Comparison of ENCODE assay signal across 8 cellular contexts in the genomic region with DNA sequence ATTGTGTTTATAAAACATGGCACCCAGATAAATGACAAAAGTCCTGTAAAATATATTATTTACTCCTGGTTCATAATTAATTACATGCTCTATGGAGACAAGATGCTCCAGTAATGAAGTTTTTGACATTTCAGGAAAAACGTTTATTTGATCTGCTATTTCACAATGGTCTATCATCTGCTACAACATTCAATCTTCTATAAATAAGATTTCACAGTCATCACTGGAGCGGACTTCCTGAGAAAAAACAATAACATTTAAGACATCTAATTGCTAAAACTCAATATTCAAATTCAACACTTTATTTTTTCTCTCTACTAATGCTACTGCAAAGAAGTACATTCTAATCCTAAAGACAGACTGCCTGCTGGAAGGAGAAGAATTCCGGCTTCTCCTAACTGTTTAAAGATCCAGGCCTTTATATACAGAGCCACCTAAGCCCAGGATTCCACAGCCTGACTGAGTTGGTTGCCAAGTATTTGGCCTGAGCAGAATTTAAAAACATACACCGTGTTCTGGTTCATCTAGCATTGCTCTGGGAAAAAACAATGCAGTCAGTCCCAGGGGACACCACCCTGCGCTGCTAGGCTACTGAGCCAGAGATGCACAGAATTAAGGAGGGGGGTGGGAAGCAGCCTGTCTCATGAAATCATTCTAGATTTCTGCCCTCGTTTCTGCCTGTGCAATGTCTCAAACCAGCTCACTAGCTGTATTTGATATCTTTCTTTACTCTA. TPM values are rescaled to one million over a fixed set of nuclear protein-coding genes. Genes with fewer than 3 reads are reported as not detected.
DNase-seq lines count a peak whose midpoint lies in the region; ATAC-seq and TF ChIP-seq lines count a peak whose summit lies in the region.

No MANE protein-coding gene starts in this region.

- POLR2A ChIA-PET in HEK293T (lab: Yijun Ruan, JAX) = no interaction called here

- peak; percentile 94 to 95 for ATAC-seq in right cardiac atrium
- ATAC-seq in GM19324 (IDR thresholded peaks at IDR 0.05; ENCODE audit: low FRiP score, unreplicated experiment) = no peak

- CTCF ChIA-PET in HEK293T (lab: Yijun Ruan, JAX) = interaction anchor here (1.0 to 1.4 kb wide), 2 partner anchors 12 to 101 kb away, joined by 3 read pairs; no protein-coding TSS in a partner anchor

- no peak for TF ChIP-seq EP300 in stomach (IDR thresholded peaks at IDR 0.05)

- no peaks in the 10 kb centered on the region for H3K36me3 ChIP-seq in stomach

- peaks cover 5% of the 10 kb centered on the region for H3K4me1 ChIP-seq in right cardiac atrium (ENCODE audit: control insufficient read depth, insufficient read depth, low read length)
- H3K4me1 ChIP-seq in stomach = peaks cover 4 to 51% (median 14%) of the 10 kb centered on the region in 4 donors

- no peaks in the 10 kb centered on the region for H3K27me3 ChIP-seq in right cardiac atrium (ENCODE audit: control insufficient read depth, insufficient read depth)
- H3K27me3 ChIP-seq in stomach = no peaks in the 10 kb centered on the region

- DNase-seq in HEK293T (ENCODE audit: extremely low spot score) (peak; percentile 23), right cardiac atrium (peak in 2 of 3 donors; percentile 69 to 82), stomach (no peak), CD1c-positive myeloid dendritic cell (ENCODE audit: extremely low spot score) (no peak), NCI-H2081 treated with DMSO at 0.1 percent for 48 hours (lab: John Stamatoyannopoulos, UW) (no peak)
- DNase-seq in activated CD4-positive, alpha-beta T cell treated with anti-CD3 and anti-CD28 coated beads, Interleukin-2, amount 50 U/mL, for 48 hours = no peak

- no peaks in the 10 kb centered on the region for H3K9me3 ChIP-seq in right cardiac atrium (ENCODE audit: control insufficient read depth, low read length)
- H3K9me3 ChIP-seq in stomach = no peaks in the 10 kb centered on the region

- 29% methylated on average over 6 of the region's 6 CpGs for WGBS in right cardiac atrium
- 33 to 51% (median 35%) methylated on average over 6 of the region's 6 CpGs for WGBS in stomach, 5 donors

- TF ChIP-seq CTCF in stomach (IDR thresholded peaks at IDR 0.05) = no peak

- intact Hi-C loops in right cardiac atrium (cut with DNase I) = no loop called here
- intact Hi-C loops in stomach (cut with DNase I; ENCODE audit: low total_unique reads) = no loop called here

- H3K27ac ChIP-seq in angular gyrus (ENCODE audit: low read depth, low read length) = peak overlapping the region; percentile 69
- peak overlapping the region; percentile 75 for H3K27ac ChIP-seq in right cardiac atrium (ENCODE audit: low read length)
- H3K27ac ChIP-seq in stomach = peak overlapping the region in 4 of 5 donors; percentile 30 to 57 (median 48)

- no peak for TF ChIP-seq POLR2A in stomach (IDR thresholded peaks at IDR 0.05)

- H3K4me3 ChIP-seq in right cardiac atrium (ENCODE audit: low read length) (no peak overlapping the region), stomach (no peak overlapping the region)

TF ChIP-seq in HEK293T, 16 proteins besides CTCF, POLR2A, EP300 and RAD21:
- TF ChIP-seq LEF1 (IDR thresholded peaks at IDR 0.05; ENCODE audit: borderline replicate concordance) (no peak), ZNF384 (IDR thresholded peaks at IDR 0.05) (no peak), HDGF (IDR thresholded peaks at IDR 0.05; ENCODE audit: borderline replicate concordance) (no peak), NFRKB (IDR thresholded peaks at IDR 0.05) (no peak), ELF4 (IDR thresholded peaks at IDR 0.05) (no peak), FOXA1 (IDR thresholded peaks at IDR 0.05) (no peak), L3MBTL2 (conservative IDR thresholded peaks at IDR 0.05) (no peak), FOXK2 (IDR thresholded peaks at IDR 0.05) (no peak), ARNT (IDR thresholded peaks at IDR 0.05) (no peak), FOXM1 (IDR thresholded peaks at IDR 0.05; ENCODE audit: borderline replicate concordance) (no peak), CTBP1 (IDR thresholded peaks at IDR 0.05; ENCODE audit: borderline replicate concordance) (no peak)
- TF ChIP-seq, protein P1, sequence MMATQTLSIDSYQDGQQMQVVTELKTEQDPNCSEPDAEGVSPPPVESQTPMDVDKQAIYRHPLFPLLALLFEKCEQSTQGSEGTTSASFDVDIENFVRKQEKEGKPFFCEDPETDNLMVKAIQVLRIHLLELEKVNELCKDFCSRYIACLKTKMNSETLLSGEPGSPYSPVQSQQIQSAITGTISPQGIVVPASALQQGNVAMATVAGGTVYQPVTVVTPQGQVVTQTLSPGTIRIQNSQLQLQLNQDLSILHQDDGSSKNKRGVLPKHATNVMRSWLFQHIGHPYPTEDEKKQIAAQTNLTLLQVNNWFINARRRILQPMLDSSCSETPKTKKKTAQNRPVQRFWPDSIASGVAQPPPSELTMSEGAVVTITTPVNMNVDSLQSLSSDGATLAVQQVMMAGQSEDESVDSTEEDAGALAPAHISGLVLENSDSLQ (IDR thresholded peaks at IDR 0.05) = no peak

RNA-seq across cellular contexts. Expression of gene TMTC1, which starts 58.0 kb away (rescaled TPM):
- total RNA-seq in right cardiac atrium (10 to 100 TPM; 44.4 to 57.8 (median 53.5) TPM), stomach (10 to 100 TPM; 17.7 to 76.8 (median 34.0) TPM)
- polyA plus RNA-seq in right cardiac atrium (17.9 TPM), stomach (1 to 10 TPM; 1.5 to 3.1 (median 2.8) TPM)

Comparison
In these comparisons a context has a peak if more than half of its experiments do, and no peak if none do; other contexts are left out.
1. DNase-seq: peak in HEK293T (single experiment) and right cardiac atrium (2 of 3); none in stomach (single experiment), CD1c-positive myeloid dendritic cell (single experiment), NCI-H2081 treated with DMSO at 0.1 percent for 48 hours (single experiment) and activated CD4-positive, alpha-beta T cell treated with anti-CD3 and anti-CD28 coated beads, Interleukin-2, amount 50 U/mL, for 48 hours (0 of 2).
2. Peak in every context shown above with its lines, with median percentiles within 50 percentile points of each other: H3K27ac ChIP-seq.